17 cellular contexts compared by ENCODE assay signal in the genomic region with DNA sequence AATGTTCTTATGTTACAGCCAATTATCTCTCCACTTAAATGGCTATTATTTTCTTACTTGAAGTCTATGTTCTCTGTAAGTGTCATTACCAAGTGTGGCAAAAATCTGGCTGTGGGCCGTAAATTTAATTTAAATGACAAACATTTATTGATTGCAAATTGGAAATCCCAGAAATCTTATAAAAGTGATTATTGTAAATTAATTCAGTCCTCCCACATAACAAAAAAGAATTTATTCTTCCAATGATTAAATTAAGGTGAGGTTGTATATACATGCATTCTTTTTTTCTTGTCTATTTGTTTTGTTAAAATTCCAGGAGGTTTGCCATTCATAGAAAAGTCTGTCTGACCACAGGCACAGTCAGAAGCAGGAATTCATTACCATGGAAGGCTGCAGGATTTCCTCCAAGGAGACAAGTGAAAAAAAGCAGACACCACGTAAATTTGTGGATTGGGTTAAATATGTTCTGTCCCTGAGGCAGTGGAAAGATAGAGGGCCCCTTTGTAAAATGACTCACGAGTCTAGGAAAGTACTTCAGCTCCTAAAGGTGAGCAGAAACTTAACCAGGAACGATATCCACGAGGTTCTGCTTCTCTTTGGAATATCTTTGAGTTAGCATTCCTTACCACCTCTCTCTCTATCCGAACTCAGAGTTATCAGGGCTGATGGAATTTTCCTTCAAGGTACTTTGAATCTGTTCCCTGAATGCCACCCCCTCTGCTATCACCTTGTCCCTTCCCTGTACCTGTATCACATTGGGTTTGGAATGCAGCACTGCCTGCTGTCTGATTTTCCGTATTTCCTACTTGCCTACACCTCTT. TPM values are rescaled to one million over a fixed set of nuclear protein-coding genes. Genes with fewer than 3 reads are reported as not detected.
DNase-seq lines count a peak whose midpoint lies in the region; TF ChIP-seq lines count a peak whose summit lies in the region.
"Had no signal": no experiment of that assay in that cellular context is flagged by ENCODE, and none has a peak within 500 bp of the region (broad histone marks: within the 10 kb centered on the region; RNA-seq: fewer than 3 reads in every experiment).

No MANE protein-coding gene starts in this region.

- H3K79me1 ChIP-seq in mesenchymal stem cell (replicated peaks; ENCODE audit: low read length, poor library complexity, severe bottlenecking) = no peaks in the 10 kb centered on the region

- H2BK12ac ChIP-seq in mesenchymal stem cell (ENCODE audit: low read length in 2 of 2) = peak overlapping the region; percentile 63 to 98

- peak overlapping the region; percentile 91 for H4K8ac ChIP-seq in mesenchymal stem cell (ENCODE audit: low read length)

- peaks cover 59% of the 10 kb centered on the region for H3K4me1 Mint-ChIP-seq in endodermal cell
- H3K4me1 Mint-ChIP-seq: activated naive CD4-positive, alpha-beta T cell treated with anti-CD3 and anti-CD28 coated beads, Interleukin-2, amount 50 U/mL, for 24 hours had no signal

- 61 to 64% methylated on average over 6 of the region's 7 CpGs for WGBS in endodermal cell (ENCODE audit: insufficient coverage in 1 of 2, insufficient read length in 1 of 2), 2 experiments
- 12% methylated on average over 6 of the region's 7 CpGs for WGBS in mesenchymal stem cell

- no peaks in the 10 kb centered on the region for H3K27me3 Mint-ChIP-seq in endodermal cell (ENCODE audit: insufficient read depth)
- H3K27me3 Mint-ChIP-seq: activated naive CD4-positive, alpha-beta T cell treated with anti-CD3 and anti-CD28 coated beads, Interleukin-2, amount 50 U/mL, for 24 hours had no signal

- H3K27me3 ChIP-seq in left ventricle myocardium inferior (ENCODE audit: low read depth) (no peaks in the 10 kb centered on the region), endodermal cell (ENCODE audit: control insufficient read depth, insufficient read depth, low read length, poor library complexity, severe bottlenecking) (no peaks in the 10 kb centered on the region), mesenchymal stem cell (ENCODE audit: control insufficient read depth in 1 of 2, insufficient read depth in 1 of 2, low read length in 2 of 2) (no peaks in the 10 kb centered on the region), uterus (no peaks in the 10 kb centered on the region)

- H2BK120ac ChIP-seq in mesenchymal stem cell (ENCODE audit: low read depth, low read length) = peak overlapping the region; percentile 75

- intact Hi-C loops in left ventricle myocardium inferior (cut with micrococcal nuclease) (no loop called here), cardiac septum (cut with DNase I) (no loop called here), uterus (cut with DNase I; ENCODE audit: low total_unique reads) (no loop called here)

- no peaks in the 10 kb centered on the region for H3K9me3 Mint-ChIP-seq in endodermal cell
- H3K9me3 Mint-ChIP-seq: activated naive CD4-positive, alpha-beta T cell treated with anti-CD3 and anti-CD28 coated beads, Interleukin-2, amount 50 U/mL, for 24 hours had no signal

- H3K4me1 ChIP-seq in left ventricle myocardium inferior = peaks cover 92% of the 10 kb centered on the region
- H3K4me1 ChIP-seq in endodermal cell (ENCODE audit: control insufficient read depth, insufficient read depth, low read length) = peaks cover 12% of the 10 kb centered on the region
- H3K4me1 ChIP-seq in mesenchymal stem cell (ENCODE audit: control insufficient read depth, insufficient read depth, low read depth, low read length) = peaks cover 3% of the 10 kb centered on the region
- H3K4me1 ChIP-seq in uterus = no peaks in the 10 kb centered on the region

- H3K27ac Mint-ChIP-seq in endodermal cell = peak overlapping the region; percentile 67
- H3K27ac Mint-ChIP-seq: activated naive CD4-positive, alpha-beta T cell treated with anti-CD3 and anti-CD28 coated beads, Interleukin-2, amount 50 U/mL, for 24 hours had no signal

- no peaks in the 10 kb centered on the region for H3K9me3 ChIP-seq in left ventricle myocardium inferior (replicated peaks)
- no peaks in the 10 kb centered on the region for H3K9me3 ChIP-seq in endodermal cell (ENCODE audit: control insufficient read depth, low read length)
- H3K9me3 ChIP-seq in mesenchymal stem cell (ENCODE audit: control insufficient read depth, low read length) = no peaks in the 10 kb centered on the region
- H3K9me3 ChIP-seq in uterus = no peaks in the 10 kb centered on the region

- H2BK5ac ChIP-seq in mesenchymal stem cell (ENCODE audit: low read depth, low read length, poor library complexity, severe bottlenecking) = no peak overlapping the region

- no peak overlapping the region for H2AFZ ChIP-seq in mesenchymal stem cell (ENCODE audit: low read depth, low read length)

- H2AK5ac ChIP-seq in mesenchymal stem cell (ENCODE audit: low read length, severe bottlenecking) = peak overlapping the region; percentile 44

- no peak overlapping the region for H2BK15ac ChIP-seq in mesenchymal stem cell (ENCODE audit: low read depth, poor library complexity, severe bottlenecking)

- H3K36me3 ChIP-seq in left ventricle myocardium inferior = peaks cover 6% of the 10 kb centered on the region
- H3K36me3 ChIP-seq in endodermal cell (ENCODE audit: control insufficient read depth, insufficient read depth, low read length) = no peaks in the 10 kb centered on the region
- no peaks in the 10 kb centered on the region for H3K36me3 ChIP-seq in mesenchymal stem cell (ENCODE audit: control insufficient read depth in 1 of 2, insufficient read depth in 2 of 2, low read depth in 1 of 2, low read length in 2 of 2)
- no peaks in the 10 kb centered on the region for H3K36me3 ChIP-seq in uterus

- no peak for TF ChIP-seq POLR2A in uterus (IDR thresholded peaks at IDR 0.05)

- no peak overlapping the region for H3K4me3 Mint-ChIP-seq in endodermal cell
- H3K4me3 Mint-ChIP-seq: activated naive CD4-positive, alpha-beta T cell treated with anti-CD3 and anti-CD28 coated beads, Interleukin-2, amount 50 U/mL, for 24 hours had no signal

- H3K4ac ChIP-seq in mesenchymal stem cell (ENCODE audit: low read depth in 1 of 2, low read length in 2 of 2) = no peak overlapping the region

- TF ChIP-seq CTCF in left ventricle myocardium inferior (IDR thresholded peaks at IDR 0.05; ENCODE audit: borderline replicate concordance) (no peak), endodermal cell (conservative IDR thresholded peaks at IDR 0.05) (no peak), uterus (IDR thresholded peaks at IDR 0.05) (no peak)

- H3K27ac ChIP-seq in left ventricle myocardium inferior (replicated peaks) (peak overlapping the region; percentile 94), endodermal cell (ENCODE audit: low read depth, low read length) (no peak overlapping the region), mesenchymal stem cell (ENCODE audit: low read length, poor library complexity, severe bottlenecking) (no peak overlapping the region), uterus (peak overlapping the region in 1 of 2 donors; percentile 37)
- H3K27ac ChIP-seq: epithelial cell of prostate had no signal

- H3K4me2 ChIP-seq in mesenchymal stem cell (ENCODE audit: low read length, poor library complexity, severe bottlenecking) = no peak overlapping the region

- no peak overlapping the region for H3K23ac ChIP-seq in mesenchymal stem cell (ENCODE audit: low read length in 2 of 2)

- H3K14ac ChIP-seq in mesenchymal stem cell (ENCODE audit: low read length in 2 of 2) = no peak overlapping the region

- DNase-seq in left ventricle myocardium inferior = no peak
- DNase-seq in cardiac septum (ENCODE audit: low spot score) = no peak
- peak; percentile 45 for DNase-seq in endodermal cell
- DNase-seq in mesenchymal stem cell = peak; percentile 65
- DNase-seq in HCEC 1CT = no peak
- DNase-seq in GOT3 (lab: John Stamatoyannopoulos, UW) = no peak
- DNase-seq in activated CD4-positive, alpha-beta T cell treated with anti-CD3 and anti-CD28 coated beads, Interleukin-2, amount 50 U/mL, for 1 hour = no peak
- DNase-seq in uterus = no peak
- DNase-seq: activated CD8-positive, alpha-beta memory T cell treated with anti-CD3 and anti-CD28 coated beads, Interleukin-2, amount 50 U/mL, for 4 hours; hypothalamus; MV-4-11; NCI-H446 treated with DMSO at 0.1 percent for 48 hours; stimulated activated CD4-positive, alpha-beta T cell treated with anti-CD3 and anti-CD28 coated beads, Interleukin-12 subunit alpha, Interleukin-12 subunit beta, amount 100 ng/mL, for 4 hours; substantia nigra; T-helper 1 cell had no signal

- H3K36me3 Mint-ChIP-seq in endodermal cell (ENCODE audit: low read depth) = no peaks in the 10 kb centered on the region
- H3K36me3 Mint-ChIP-seq: activated naive CD4-positive, alpha-beta T cell treated with anti-CD3 and anti-CD28 coated beads, Interleukin-2, amount 50 U/mL, for 24 hours had no signal

- peak overlapping the region; percentile 87 to 89 for H3K18ac ChIP-seq in mesenchymal stem cell (ENCODE audit: low read depth in 1 of 2, low read length in 2 of 2)

- peak overlapping the region; percentile 65 for H4K91ac ChIP-seq in mesenchymal stem cell (ENCODE audit: low read length)

- H3K9ac ChIP-seq in endodermal cell (ENCODE audit: extremely low read depth, low read length, poor library complexity, severe bottlenecking) = peak overlapping the region; percentile 11
- H3K9ac ChIP-seq in mesenchymal stem cell (ENCODE audit: low read length) = no peak overlapping the region

- peak overlapping the region; percentile 25 for H3K4me3 ChIP-seq in left ventricle myocardium inferior
- H3K4me3 ChIP-seq in endodermal cell (ENCODE audit: low read length) = peak overlapping the region; percentile 16
- H3K4me3 ChIP-seq in mesenchymal stem cell (ENCODE audit: insufficient read depth in 1 of 2, low read depth in 1 of 2, low read length in 2 of 2) = no peak overlapping the region
- H3K4me3 ChIP-seq in uterus = no peak overlapping the region

RNA-seq across cellular contexts. Expression of gene PPARGC1A, which starts 10.7 kb away (rescaled TPM):
- total RNA-seq in left ventricle myocardium inferior (108 TPM), cardiac septum (99.6 TPM), endodermal cell (10 to 100 TPM in 1 of 2 donors, 1 to 10 TPM in 1; 8.9 to 10.2 TPM), uterus (1 to 10 TPM; 1.5 to 6.0 (median 3.2) TPM)
- 2.1 TPM for polyA plus RNA-seq in endodermal cell (2013, experiment 1 of 2)
- 2.2 TPM for polyA plus RNA-seq in endodermal cell (2013, experiment 2 of 2)
- polyA plus RNA-seq in mesenchymal stem cell (2013, experiment 1 of 2) = 1.0 TPM
- 1.7 TPM for polyA plus RNA-seq in mesenchymal stem cell (2013, experiment 2 of 2)

Comparison
In these comparisons a context has a peak if more than half of its experiments do, and no peak if none do; other contexts are left out.
1. DNase-seq: peak in endodermal cell (single experiment) and mesenchymal stem cell (single experiment); none in left ventricle myocardium inferior (single experiment), cardiac septum (single experiment), HCEC 1CT (single experiment), GOT3 (single experiment), activated CD4-positive, alpha-beta T cell treated with anti-CD3 and anti-CD28 coated beads, Interleukin-2, amount 50 U/mL, for 1 hour (single experiment) and uterus (0 of 2).
2. H3K4me3 ChIP-seq: peak in left ventricle myocardium inferior (single experiment) and endodermal cell (single experiment); none in mesenchymal stem cell (0 of 2) and uterus (0 of 2).